ENCODE assay signal across 8 cellular contexts in genomic region chr1:224852901-224853568, GRCh38.
DNase-seq lines count a peak whose midpoint lies in the region; ATAC-seq and TF ChIP-seq lines count a peak whose summit lies in the region.

No MANE protein-coding gene starts in this region.

- H3K79me2 ChIP-seq in GM23248 (ENCODE audit: insufficient read depth), result no peaks in the 10 kb centered on the region

- no peak overlapping the region for H3K4me2 ChIP-seq in GM23248 (ENCODE audit: unreplicated experiment)

- ATAC-seq in GM21737 (IDR thresholded peaks at IDR 0.05; ENCODE audit: unreplicated experiment) (no peak), HG03439 (IDR thresholded peaks at IDR 0.05; ENCODE audit: unreplicated experiment) (no peak)

- no peaks in the 10 kb centered on the region for H3K4me1 ChIP-seq in GM23248 (ENCODE audit: insufficient read depth)

- 18 to 19% methylated on average over 13 of the region's 13 CpGs for WGBS in GM23248 (ENCODE audit: low coverage in 1 of 2, low lambda C conversion rate in 2 of 2, missing lambda C conversion rate in 2 of 2), 2 experiments

- H3K9ac ChIP-seq in GM23248, result no peak overlapping the region

- no peaks in the 10 kb centered on the region for H3F3A ChIP-seq in GM23248 (ENCODE audit: insufficient read depth)

- TF ChIP-seq CTCF in coronary artery (IDR thresholded peaks at IDR 0.05), result no peak

- DNase-seq in AG08396 (ENCODE audit: low spot score) (peak; percentile 53), GM23248 (peak; percentile 69), NCI-H82 treated with DMSO at 0.1 percent for 48 hours (lab: John Stamatoyannopoulos, UW; ENCODE audit: unreplicated experiment) (peak; percentile 61), dermis blood vessel endothelial cell (peak; percentile 76), myocyte (ENCODE audit: low read depth) (peak; percentile 61), coronary artery (ENCODE audit: low spot score) (no peak)

- H3K9me2 ChIP-seq in GM23248 (ENCODE audit: insufficient read depth), result no peaks in the 10 kb centered on the region

- H2AFZ ChIP-seq in GM23248, result no peak overlapping the region

- no peaks in the 10 kb centered on the region for H4K20me1 ChIP-seq in GM23248 (ENCODE audit: insufficient read depth)

- H3K27me3 ChIP-seq in GM23248 (replicated peaks; ENCODE audit: insufficient read depth), result no peaks in the 10 kb centered on the region

- H3K27ac ChIP-seq in GM23248 (no peak overlapping the region), coronary artery (no peak overlapping the region)

- H3K4me3 ChIP-seq in GM23248 (no peak overlapping the region), coronary artery (no peak overlapping the region)

- no peaks in the 10 kb centered on the region for H3K36me3 ChIP-seq in GM23248 (ENCODE audit: low read depth)

- in situ Hi-C loops in GM23248 (cut with MboI), result loop anchor here (5.0 to 10.0 kb wide), 2 partner anchors 208 to 336 kb away; no protein-coding TSS in a partner anchor

- H3K9me3 ChIP-seq in GM23248 (ENCODE audit: low read depth), result no peaks in the 10 kb centered on the region
